Comparison of ENCODE assay signal across 14 cellular contexts in the genomic region with DNA sequence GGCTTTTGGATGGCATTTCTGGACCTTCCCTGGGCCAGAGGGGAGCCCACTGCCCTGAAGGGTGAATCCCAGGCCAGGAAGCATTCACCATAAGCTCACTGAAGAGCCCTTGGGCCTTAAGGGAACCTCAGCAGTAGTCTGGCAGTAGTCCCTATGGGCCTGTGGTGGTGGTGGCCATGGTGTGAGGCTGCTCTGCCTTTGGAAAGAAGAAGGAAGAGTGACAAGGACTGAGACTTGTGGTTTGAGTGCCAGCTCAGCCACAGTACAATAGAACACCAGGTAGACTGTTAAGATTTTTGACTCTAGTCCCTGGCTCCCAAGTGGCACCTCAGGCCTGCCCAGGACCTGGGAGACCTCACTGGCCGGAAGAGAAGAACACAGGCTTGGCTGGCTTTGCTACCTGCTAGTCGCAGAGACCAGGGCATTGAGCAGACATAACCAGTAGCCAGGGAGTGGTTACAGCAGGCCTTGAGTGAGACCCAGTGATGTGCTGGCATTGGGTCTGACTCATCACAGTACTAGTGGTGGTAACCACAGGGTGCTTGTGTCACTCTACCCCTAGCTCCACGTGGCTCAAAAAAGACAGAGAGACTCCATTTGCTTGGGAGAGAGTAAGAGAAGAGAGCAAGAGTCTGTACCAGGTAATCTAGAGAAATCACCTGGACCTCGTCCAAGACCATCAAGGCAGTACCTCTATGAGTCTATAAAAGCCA.
DNase-seq lines count a peak whose midpoint lies in the region; ATAC-seq, FAIRE-seq and TF ChIP-seq lines count a peak whose summit lies in the region.
"Had no signal": no experiment of that assay in that cellular context is flagged by ENCODE, and none has a peak within 500 bp of the region (broad histone marks: within the 10 kb centered on the region; RNA-seq: fewer than 3 reads in every experiment).

No MANE protein-coding gene starts in this region.

- H3K4me3 Mint-ChIP-seq in endothelial cell (ENCODE audit: unreplicated experiment) = no peak overlapping the region
- H3K4me3 Mint-ChIP-seq in nephron progenitor cell = no peak overlapping the region
- H3K4me3 Mint-ChIP-seq: activated T-helper 17 cell treated with anti-CD3 and anti-CD28 coated beads, Interleukin-2, amount 50 U/mL, for 72 hours; neural crest cell had no signal

- H3K27ac Mint-ChIP-seq in endothelial cell (ENCODE audit: unreplicated experiment) = no peak overlapping the region
- no peak overlapping the region for H3K27ac Mint-ChIP-seq in nephron progenitor cell
- H3K27ac Mint-ChIP-seq: activated T-helper 17 cell treated with anti-CD3 and anti-CD28 coated beads, Interleukin-2, amount 50 U/mL, for 72 hours had no signal

- ATAC-seq in HG03432 (IDR thresholded peaks at IDR 0.05; ENCODE audit: unreplicated experiment) = no peak
- no peak for ATAC-seq in HG02759 (IDR thresholded peaks at IDR 0.05; ENCODE audit: unreplicated experiment)
- ATAC-seq: activated T-helper 17 cell treated with anti-CD3 and anti-CD28 coated beads, Interleukin-2, amount 50 U/mL, for 72 hours had no signal

- H3K79me2 ChIP-seq in keratinocyte (ENCODE audit: control insufficient read depth, insufficient read depth, low read length) = no peaks in the 10 kb centered on the region

- FAIRE-seq in RCC 7860 (lab: Jason Lieb, UNC) (no peak), keratinocyte (lab: Jason Lieb, UNC) (no peak)

- TF ChIP-seq CTCF in GM12865 (IDR thresholded peaks at IDR 0.05; ENCODE audit: insufficient read depth, low read depth, low read length, missing control alignments) (no peak), keratinocyte (optimal IDR thresholded peaks at IDR 0.05 in 1 of 3, IDR thresholded peaks at IDR 0.05 in 1 of 3, conservative IDR thresholded peaks at IDR 0.05 in 1 of 3; ENCODE audit: extremely low read depth in 1 of 3, insufficient read depth in 2 of 3, low read length in 3 of 3) (no peak), endothelial cell (IDR thresholded peaks at IDR 0.05; ENCODE audit: unreplicated experiment) (no peak), nephron progenitor cell (IDR thresholded peaks at IDR 0.05) (no peak)

- H2AFZ ChIP-seq in keratinocyte (ENCODE audit: control insufficient read depth, low read length) = no peak overlapping the region

- no peak overlapping the region for H3K27ac ChIP-seq in keratinocyte (ENCODE audit: control insufficient read depth, insufficient read depth, low read length)
- H3K27ac ChIP-seq: WERI-Rb-1 had no signal

- H3K27me3 ChIP-seq in keratinocyte (ENCODE audit: control insufficient read depth, extremely low read depth, insufficient read depth, low read length) = no peaks in the 10 kb centered on the region

- DNase-seq in GM12865 (ENCODE audit: low read depth) = peak; percentile 68
- DNase-seq in HCEC 1CT = peak; percentile 20
- DNase-seq in RCC 7860 (ENCODE audit: low spot score) = peak; percentile 11
- DNase-seq in keratinocyte (ENCODE audit: low read depth, low spot score) = peak; percentile 4
- no peak for DNase-seq in endothelial cell (ENCODE audit: low spot score)
- DNase-seq in nephron progenitor cell = no peak
- DNase-seq: Caco-2, KG1, NCI-H2171 treated with DMSO at 0.1 percent for 48 hours, WERI-Rb-1 had no signal

- H3K4me2 ChIP-seq in keratinocyte (ENCODE audit: control insufficient read depth, extremely low read depth, insufficient read depth, low read depth, low read length) = no peak overlapping the region

- H3K9ac ChIP-seq in keratinocyte (ENCODE audit: control insufficient read depth, extremely low read depth, insufficient read depth, low read length) = no peak overlapping the region

- H4K20me1 ChIP-seq in keratinocyte (ENCODE audit: control insufficient read depth, extremely low read depth, insufficient read depth, low read length) = no peaks in the 10 kb centered on the region

- H3K36me3 ChIP-seq in keratinocyte (ENCODE audit: control insufficient read depth in 2 of 2, extremely low read depth in 1 of 2, insufficient read depth in 2 of 2, low read length in 2 of 2) = no peaks in the 10 kb centered on the region
- H3K36me3 ChIP-seq: WERI-Rb-1 had no signal

- H3K36me3 Mint-ChIP-seq in endothelial cell (ENCODE audit: low read depth, unreplicated experiment) (no peaks in the 10 kb centered on the region), nephron progenitor cell (ENCODE audit: low read depth) (no peaks in the 10 kb centered on the region)

- H3K9me1 ChIP-seq in keratinocyte (ENCODE audit: control insufficient read depth, extremely low read depth, insufficient read depth, low read length) = no peaks in the 10 kb centered on the region

- dilution Hi-C loops in keratinocyte (cut with MboI; ENCODE audit: extremely low pct_ligation_motif_present, low sequenced_read_pairs) = no loop called here

- H3K4me1 ChIP-seq in keratinocyte (ENCODE audit: control insufficient read depth, extremely low read depth, insufficient read depth, low read length) = peaks cover 6% of the 10 kb centered on the region
- H3K4me1 ChIP-seq: Caco-2 had no signal

- no peaks in the 10 kb centered on the region for H3K4me1 Mint-ChIP-seq in endothelial cell (ENCODE audit: unreplicated experiment)
- H3K4me1 Mint-ChIP-seq in nephron progenitor cell = no peaks in the 10 kb centered on the region
- H3K4me1 Mint-ChIP-seq: activated T-helper 17 cell treated with anti-CD3 and anti-CD28 coated beads, Interleukin-2, amount 50 U/mL, for 72 hours; neural crest cell had no signal

- H3K9me3 ChIP-seq in keratinocyte (ENCODE audit: control insufficient read depth, low read depth, low read length) = no peaks in the 10 kb centered on the region
- H3K9me3 ChIP-seq: Caco-2 had no signal

- H3K27me3 Mint-ChIP-seq in endothelial cell (ENCODE audit: unreplicated experiment) (peaks cover 2% of the 10 kb centered on the region), nephron progenitor cell (ENCODE audit: low read depth, poor library complexity) (no peaks in the 10 kb centered on the region)

- no peaks in the 10 kb centered on the region for H3K9me3 Mint-ChIP-seq in endothelial cell (ENCODE audit: unreplicated experiment)
- peaks cover 49% of the 10 kb centered on the region for H3K9me3 Mint-ChIP-seq in nephron progenitor cell

- H3K4me3 ChIP-seq in GM12865 (ENCODE audit: low read depth, low read length) (no peak overlapping the region), keratinocyte (ENCODE audit: control insufficient read depth in 2 of 3, extremely low read depth in 1 of 3, insufficient read depth in 2 of 3, low read depth in 1 of 3, low read length in 3 of 3) (no peak overlapping the region)

Comparison
In these comparisons a context has a peak if more than half of its experiments do, and no peak if none do; other contexts are left out.
1. DNase-seq: peak in GM12865 (single experiment), HCEC 1CT (single experiment), RCC 7860 (single experiment) and keratinocyte (single experiment); none in endothelial cell (single experiment) and nephron progenitor cell (single experiment).